In the genomic region with DNA sequence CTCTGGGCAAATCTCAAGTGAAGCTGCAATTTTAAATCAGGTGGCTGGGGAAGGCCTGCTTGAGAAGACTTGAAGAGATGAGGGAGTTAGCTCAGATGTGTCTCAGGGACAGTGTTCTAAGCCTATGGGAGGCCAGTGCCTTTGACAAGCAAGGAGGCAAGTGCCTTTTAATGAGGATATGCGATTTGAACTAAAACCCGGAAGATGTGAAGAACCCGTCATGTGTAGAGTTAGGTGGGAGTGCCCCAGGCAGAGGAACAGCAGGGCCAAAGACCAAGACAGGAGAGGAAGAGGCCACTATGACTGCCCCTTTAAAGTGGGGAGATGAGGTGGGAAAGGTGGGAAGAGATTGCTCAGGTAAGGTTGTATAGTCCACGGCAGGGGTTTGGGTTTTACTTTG, we compare ENCODE assay signal across 30 cellular contexts.
A peak's percentile ranks its signal among the peaks of the same experiment; 100 is the strongest.
DNase-seq lines count a peak whose midpoint lies in the region; ATAC-seq and TF ChIP-seq lines count a peak whose summit lies in the region.
"Had no signal": no experiment of that assay in that cellular context is flagged by ENCODE, and none has a peak within 500 bp of the region (broad histone marks: within the 10 kb centered on the region; RNA-seq: fewer than 3 reads in every experiment).

No MANE protein-coding gene starts in this region.

- intact Hi-C loops in IMR-90 (cut with micrococcal nuclease): no loop called here
- intact Hi-C loops in esophagus squamous epithelium (cut with DNase I): no loop called here
- intact Hi-C loops in stomach (cut with DNase I; ENCODE audit: low total_unique reads): no loop called here
- intact Hi-C loops in adrenal gland (cut with DNase I): no loop called here
- intact Hi-C loops in posterior vena cava (cut with DNase I): no loop called here

- ATAC-seq in IMR-90 (ENCODE audit: low read depth) (no peak), GM19455 (IDR thresholded peaks at IDR 0.05; ENCODE audit: unreplicated experiment) (no peak)
- ATAC-seq: heart left ventricle; left cardiac atrium; naive thymus-derived CD8-positive, alpha-beta T cell; pancreas; right cardiac atrium had no signal

- H3K4me3 ChIP-seq in IMR-90 (ENCODE audit: insufficient read depth, low read depth, low read length): no peak overlapping the region
- H3K4me3 ChIP-seq in esophagus squamous epithelium: no peak overlapping the region
- H3K4me3 ChIP-seq in stomach: no peak overlapping the region
- H3K4me3 ChIP-seq in adrenal gland: no peak overlapping the region
- H3K4me3 ChIP-seq: heart left ventricle, MG63, pancreas had no signal

- CTCF ChIA-PET in IMR-90 (lab: Yijun Ruan, JAX): interaction anchor here (0.6 kb wide), 1 partner anchor 238 kb away, joined by 4 read pairs; no protein-coding TSS in a partner anchor

- dilution Hi-C loops in IMR-90 (cut with HindIII; ENCODE audit: low sequenced_read_pairs, unreplicated experiment): no loop called here

- TF ChIP-seq CTCF in C4-2B (conservative IDR thresholded peaks at IDR 0.05) (no peak), IMR-90 (conservative IDR thresholded peaks at IDR 0.05; ENCODE audit: low read depth, low read length) (no peak), esophagus squamous epithelium (IDR thresholded peaks at IDR 0.05) (no peak), stomach (IDR thresholded peaks at IDR 0.05) (no peak), adrenal gland (IDR thresholded peaks at IDR 0.05) (no peak)

- no peak overlapping the region for H2AK9ac ChIP-seq in IMR-90 (replicated peaks; ENCODE audit: low read depth, low read length, poor library complexity)

- H4K91ac ChIP-seq in IMR-90 (ENCODE audit: insufficient read depth, low read depth, low read length): no peak overlapping the region; the same call in 1 of the 2 replicates

- no peak overlapping the region for H3K14ac ChIP-seq in IMR-90 (replicated peaks; ENCODE audit: low read depth, low read length)

- no peak overlapping the region for H3K9ac ChIP-seq in IMR-90 (ENCODE audit: low read depth, low read length)

- TF ChIP-seq RAD21 in IMR-90 (IDR thresholded peaks at IDR 0.05; ENCODE audit: low read length): no peak

- no peak overlapping the region for H2BK5ac ChIP-seq in IMR-90 (ENCODE audit: low read depth, low read length, poor library complexity, severe bottlenecking)

- DNase-seq in IMR-90 (no peak), esophagus squamous epithelium (lab: John Stamatoyannopoulos, UW) (no peak), stomach (no peak), adrenal gland (no peak), posterior vena cava (ENCODE audit: low spot score) (no peak)
- DNase-seq in activated effector memory CD4-positive, alpha-beta T cell treated with Interleukin-2 at 50 U/mL for 16 hours: no peak
- DNase-seq: activated CD4-positive, alpha-beta memory T cell treated with anti-CD3 and anti-CD28 coated beads for 36 hours; activated CD8-positive, alpha-beta memory T cell treated with anti-CD3 and anti-CD28 coated beads, Interleukin-2, amount 50 U/mL, for 48 hours; activated naive CD8-positive, alpha-beta T cell treated with anti-CD3 and anti-CD28 coated beads, Interleukin-2, amount 10 ng/mL, durations not matched to agents 7 days and 5 days; BE2C; effector memory CD4-positive, alpha-beta T cell; erythroblast; foreskin fibroblast; heart left ventricle; left cardiac atrium; mesendoderm; MG63; naive thymus-derived CD8-positive, alpha-beta T cell; NCI-H1436 treated with DMSO at 0.1 percent for 48 hours; NCI-H2171 treated with DMSO at 0.1 percent for 48 hours; NCI-H524 treated with DMSO at 0.1 percent for 48 hours; NK-92 treated with Interleukin-12 subunit alpha and Interleukin-12 subunit beta, amount 100 ng/mL, for 24 hours; pancreas; right cardiac atrium; SHP77 treated with DMSO at 0.1 percent for 48 hours; stimulated activated CD4-positive, alpha-beta T cell treated with anti-CD3 and anti-CD28 coated beads, Interleukin-12 subunit alpha, Interleukin-12 subunit beta, amount 100 ng/mL, for 4 hours; stimulated activated CD4-positive, alpha-beta T cell treated with anti-CD3 and anti-CD28 coated beads, Interleukin-4, amount 100 ng/mL, for 4 hours; stimulated activated naive CD4-positive, alpha-beta T cell treated with Interleukin-2 at 50 U/mL for 16 hours had no signal

- H3K79me1 ChIP-seq in IMR-90 (ENCODE audit: low read depth in 1 of 2, low read length in 2 of 2): peaks cover 6 to 27% of the 10 kb centered on the region in 2 experiments

- no peak for TF ChIP-seq EP300 in stomach (IDR thresholded peaks at IDR 0.05)

- H3K23ac ChIP-seq in IMR-90 (ENCODE audit: low read depth, low read length): no peak overlapping the region

- H2BK15ac ChIP-seq in IMR-90 (ENCODE audit: low read depth, low read length): 0 out of 3 replicates have a peak overlapping the region, but pooled peaks have one; percentile 13

- no peak overlapping the region; the same call in 1 of the 2 replicates for H3K4ac ChIP-seq in IMR-90 (ENCODE audit: low read depth, low read length)

- H2AK5ac ChIP-seq in IMR-90 (ENCODE audit: low read depth, low read length): peak overlapping the region; percentile 0

- peaks cover 9% of the 10 kb centered on the region for H3K9me1 ChIP-seq in IMR-90 (ENCODE audit: insufficient read depth, low read length)

- H4K20me1 ChIP-seq in IMR-90 (ENCODE audit: insufficient read depth, low read length): no peaks in the 10 kb centered on the region

- BruUV-seq in IMR-90 (replicated peaks; lab: Mats Ljungman, UMichigan): no TSS peak

- no peak overlapping the region for H3K4me2 ChIP-seq in IMR-90 (ENCODE audit: low read depth, low read length)

- no peak overlapping the region for H3K18ac ChIP-seq in IMR-90 (ENCODE audit: low read depth, low read length)

- in situ Hi-C loops in IMR-90 (cut with MboI; ENCODE audit: low sequenced_read_pairs): no loop called here

- H2BK20ac ChIP-seq in IMR-90 (ENCODE audit: low read depth, low read length): peak overlapping the region; percentile 33; the same call in 1 of the 2 replicates

- H3K56ac ChIP-seq in IMR-90 (ENCODE audit: extremely low read depth, insufficient read depth, low read length): no peak overlapping the region

- H3K27ac ChIP-seq in C4-2B: peak overlapping the region; percentile 69
- H3K27ac ChIP-seq in IMR-90 (ENCODE audit: insufficient read depth, low read length): no peak overlapping the region
- peak overlapping the region; percentile 61 to 86 (median 79) for H3K27ac ChIP-seq in esophagus squamous epithelium
- peak overlapping the region in 3 of 5 donors; percentile 78 to 82 (median 80) for H3K27ac ChIP-seq in stomach
- no peak overlapping the region for H3K27ac ChIP-seq in adrenal gland
- H3K27ac ChIP-seq: pancreas had no signal

- H3K27me3 ChIP-seq in IMR-90 (ENCODE audit: control insufficient read depth, insufficient read depth, low read length) (no peaks in the 10 kb centered on the region), esophagus squamous epithelium (no peaks in the 10 kb centered on the region), stomach (no peaks in the 10 kb centered on the region), adrenal gland (no peaks in the 10 kb centered on the region)
- H3K27me3 ChIP-seq: BE2C, heart left ventricle, MG63, pancreas had no signal

- H4K8ac ChIP-seq in IMR-90 (ENCODE audit: low read depth in 2 of 2, low read length in 2 of 2): no peak overlapping the region

- 91% methylated on average over 3 of the region's 4 CpGs; no CpG with 5 or more reads in 1 of the 2 experiments for WGBS in IMR-90 (ENCODE audit: extremely low coverage in 2 of 2, insufficient read length in 1 of 2), 2 experiments
- 73 to 93% methylated on average over 4 of the region's 4 CpGs for WGBS in esophagus squamous epithelium, 2 donors
- WGBS in stomach, 5 donors: 90 to 95% (median 94%) methylated on average over 4 of the region's 4 CpGs
- 91 to 96% (median 93%) methylated on average over 4 of the region's 4 CpGs for WGBS in adrenal gland, 4 donors

- no peak overlapping the region for H2AFZ ChIP-seq in IMR-90 (replicated peaks; ENCODE audit: low read length, poor library complexity)

- no peak overlapping the region; the same call in 1 of the 2 replicates for H2BK120ac ChIP-seq in IMR-90 (ENCODE audit: low read depth, low read length)

- POLR2A ChIA-PET in IMR-90 (lab: Charles Lee; ENCODE audit: unreplicated experiment): interaction anchor here (0.6 kb wide), 1 partner anchor 338 kb away, joined by 3 read pairs; no protein-coding TSS in a partner anchor

- TF ChIP-seq POLR2A in IMR-90 (IDR thresholded peaks at IDR 0.05; ENCODE audit: low read depth, low read length) (no peak), esophagus squamous epithelium (IDR thresholded peaks at IDR 0.05) (no peak), stomach (IDR thresholded peaks at IDR 0.05) (no peak), adrenal gland (IDR thresholded peaks at IDR 0.05) (no peak)

- peaks cover 23% of the 10 kb centered on the region for H3K4me1 ChIP-seq in IMR-90 (ENCODE audit: control insufficient read depth, insufficient read depth, low read length)
- H3K4me1 ChIP-seq in esophagus squamous epithelium: peaks cover 47 to 88% (median 73%) of the 10 kb centered on the region in 3 donors
- H3K4me1 ChIP-seq in stomach: peaks cover 28 to 74% (median 57%) of the 10 kb centered on the region in 4 donors
- peaks cover 40 to 70% of the 10 kb centered on the region in 2 donors for H3K4me1 ChIP-seq in adrenal gland (replicated peaks in 1 of 2)

- H3K9me3 ChIP-seq in IMR-90 (ENCODE audit: control insufficient read depth, insufficient read depth, low read length) (no peaks in the 10 kb centered on the region), esophagus squamous epithelium (no peaks in the 10 kb centered on the region), stomach (no peaks in the 10 kb centered on the region), adrenal gland (replicated peaks in 1 of 3) (no peaks in the 10 kb centered on the region)
- H3K9me3 ChIP-seq: BE2C, heart left ventricle, MG63, pancreas had no signal

- H3K36me3 ChIP-seq in IMR-90 (ENCODE audit: control insufficient read depth, insufficient read depth, low read length) (no peaks in the 10 kb centered on the region), esophagus squamous epithelium (no peaks in the 10 kb centered on the region), stomach (no peaks in the 10 kb centered on the region), adrenal gland (replicated peaks in 1 of 2) (no peaks in the 10 kb centered on the region)
- H3K36me3 ChIP-seq: BE2C, heart left ventricle, MG63, pancreas had no signal

- H4K5ac ChIP-seq in IMR-90 (ENCODE audit: low read depth, low read length): no peak overlapping the region

TF ChIP-seq in IMR-90, 13 proteins besides CTCF, POLR2A, EP300 and RAD21 (continues in another document):
- no peak for TF ChIP-seq NFE2L2 (IDR thresholded peaks at IDR 0.05; ENCODE audit: low read depth, low read length)
- no peak for TF ChIP-seq RFX5 (IDR thresholded peaks at IDR 0.05; ENCODE audit: low read depth, low read length)
- no peak for TF ChIP-seq MAZ (IDR thresholded peaks at IDR 0.05; ENCODE audit: borderline replicate concordance, low read depth, low read length)
- no peak for TF ChIP-seq BHLHE40 (IDR thresholded peaks at IDR 0.05; ENCODE audit: low read depth, low read length)
- no peak for TF ChIP-seq MXI1 (IDR thresholded peaks at IDR 0.05; ENCODE audit: borderline replicate concordance, low read depth, low read length)
- TF ChIP-seq CEBPB (IDR thresholded peaks at IDR 0.05; ENCODE audit: low read depth, low read length): no peak

Comparison
In these comparisons a context has a peak if more than half of its experiments do, and no peak if none do; other contexts are left out.
1. H3K27ac ChIP-seq: peak in C4-2B (single experiment), esophagus squamous epithelium (4 of 4) and stomach (3 of 5); none in IMR-90 (single experiment) and adrenal gland (0 of 5).